22 cellular contexts compared by ENCODE assay signal in genomic region chr1:178716111-178716510, GRCh38.
"Had no signal": no experiment of that assay in that cellular context is flagged by ENCODE, and none has a peak within 500 bp of the region (broad histone marks: within the 10 kb centered on the region; RNA-seq: fewer than 3 reads in every experiment).

No MANE protein-coding gene starts in this region.

- H3K27me3 ChIP-seq: body of pancreas, cardiac muscle cell, gastroesophageal sphincter, heart left ventricle, sigmoid colon, vagina had no signal

- H3K36me3 ChIP-seq: cardiac muscle cell, gastroesophageal sphincter, heart left ventricle, sigmoid colon, vagina had no signal

- H3K27me3 Mint-ChIP-seq: stimulated activated naive B cell treated with anti-CD40 and anti-IgM and Interleukin-4, amounts not matched to agents 10 μg/mL and 1 μg/mL and 100 μg/mL, for 72 hours had no signal

- ATAC-seq: activated CD8-positive, alpha-beta T cell treated with anti-CD3 and anti-CD28 coated beads, Interleukin-2, amount 10 ng/mL, durations not matched to agents 7 days and 5 days; body of pancreas; effector memory CD8-positive, alpha-beta T cell; esophagus mucosa; gastroesophageal sphincter; heart left ventricle; left cardiac atrium; natural killer cell; stimulated activated naive B cell treated with anti-CD40 and anti-IgM and Interleukin-4, amounts not matched to agents 10 μg/mL and 1 μg/mL and 100 μg/mL, for 72 hours had no signal

- H3K36me3 Mint-ChIP-seq: activated naive CD8-positive, alpha-beta T cell; natural killer cell had no signal

- H3K4me1 ChIP-seq: body of pancreas, heart left ventricle, sigmoid colon, vagina had no signal

- H3K27ac Mint-ChIP-seq: activated CD8-positive, alpha-beta T cell treated with anti-CD3 and anti-CD28 coated beads, Interleukin-2, amount 10 ng/mL, durations not matched to agents 7 days and 5 days; activated naive CD8-positive, alpha-beta T cell; activated T-helper 1 cell treated with anti-CD3 and anti-CD28 coated beads, Interleukin-12 subunit alpha, Interleukin-12 subunit beta, Interleukin-2, Interleukin-4 antibody, amounts not matched to agents 30 ng/mL and 10 ng/mL and 1 ng/mL, durations not matched to agents 14 hours and 24 hours and 36 hours; effector memory CD8-positive, alpha-beta T cell; natural killer cell; stimulated activated naive B cell treated with anti-CD40 and anti-IgM and Interleukin-4, amounts not matched to agents 10 μg/mL and 1 μg/mL and 100 μg/mL, for 72 hours had no signal

- H3K9me3 Mint-ChIP-seq: activated T-helper 1 cell treated with anti-CD3 and anti-CD28 coated beads, Interleukin-12 subunit alpha, Interleukin-12 subunit beta, Interleukin-2, Interleukin-4 antibody, amounts not matched to agents 30 ng/mL and 10 ng/mL and 1 ng/mL, durations not matched to agents 14 hours and 24 hours and 36 hours; effector memory CD8-positive, alpha-beta T cell; natural killer cell had no signal

- H3K27ac ChIP-seq: body of pancreas, cardiac muscle cell, gastroesophageal sphincter, heart left ventricle, sigmoid colon, vagina had no signal

- H3K4me3 Mint-ChIP-seq: activated CD8-positive, alpha-beta T cell treated with anti-CD3 and anti-CD28 coated beads, Interleukin-2, amount 10 ng/mL, durations not matched to agents 7 days and 5 days; activated naive CD8-positive, alpha-beta T cell; activated T-helper 1 cell treated with anti-CD3 and anti-CD28 coated beads, Interleukin-12 subunit alpha, Interleukin-12 subunit beta, Interleukin-2, Interleukin-4 antibody, amounts not matched to agents 30 ng/mL and 10 ng/mL and 1 ng/mL, durations not matched to agents 14 hours and 24 hours and 36 hours; effector memory CD8-positive, alpha-beta T cell; natural killer cell; stimulated activated naive B cell treated with anti-CD40 and anti-IgM and Interleukin-4, amounts not matched to agents 10 μg/mL and 1 μg/mL and 100 μg/mL, for 72 hours had no signal

- H3K4me3 ChIP-seq: body of pancreas, cardiac muscle cell, gastroesophageal sphincter, heart left ventricle, sigmoid colon, vagina had no signal

- H3K9me3 ChIP-seq: body of pancreas, gastroesophageal sphincter, heart left ventricle, sigmoid colon, vagina had no signal

- H3K4me1 Mint-ChIP-seq: natural killer cell had no signal

- DNase-seq: activated CD4-positive, alpha-beta T cell treated with anti-CD3 and anti-CD28 coated beads for 1 hour; activated CD4-positive, alpha-beta T cell treated with anti-CD3 and anti-CD28 coated beads, Interleukin-2, amount 50 U/mL, for 1 hour; activated CD8-positive, alpha-beta T cell treated with anti-CD3 and anti-CD28 coated beads, Interleukin-2, amount 10 ng/mL, durations not matched to agents 7 days and 5 days; amniotic stem cell; body of pancreas; effector memory CD8-positive, alpha-beta T cell; heart left ventricle; islet precursor cell; left cardiac atrium; midbrain; natural killer cell; retina; sigmoid colon; stimulated activated CD4-positive, alpha-beta T cell treated with anti-CD3 and anti-CD28 coated beads, Interleukin-2, amount 100 ng/mL, for 48 hours; stimulated activated CD8-positive, alpha-beta memory T cell treated with anti-CD3 and anti-CD28 coated beads, Interleukin-4, amount 100 ng/mL, for 48 hours; stimulated activated naive B cell treated with anti-CD40 and anti-IgM and Interleukin-4, amounts not matched to agents 10 μg/mL and 1 μg/mL and 100 μg/mL, for 72 hours had no signal
